ENCODE assay signal across 21 cellular contexts in genomic region chr19:3161453-3161852, GRCh38. TPM values are rescaled to one million over a fixed set of nuclear protein-coding genes. Genes with fewer than 3 reads are reported as not detected.
DNase-seq lines count a peak whose midpoint lies in the region; ATAC-seq and TF ChIP-seq lines count a peak whose summit lies in the region.
"Had no signal": no experiment of that assay in that cellular context is flagged by ENCODE, and none has a peak within 500 bp of the region (broad histone marks: within the 10 kb centered on the region; RNA-seq: fewer than 3 reads in every experiment).

No MANE protein-coding gene starts in this region.

- peaks cover 60% of the 10 kb centered on the region for H3K4me1 Mint-ChIP-seq in activated T-helper 1 cell treated with anti-CD3 and anti-CD28 coated beads, Interleukin-12 subunit alpha, Interleukin-12 subunit beta, Interleukin-2, Interleukin-4 antibody, amounts not matched to agents 30 ng/mL and 10 ng/mL and 1 ng/mL, durations not matched to agents 14 hours and 24 hours and 36 hours (ENCODE audit: low read depth)
- peaks cover 4% of the 10 kb centered on the region for H3K4me1 Mint-ChIP-seq in osteocyte (ENCODE audit: unreplicated experiment)
- H3K4me1 Mint-ChIP-seq: neural progenitor cell had no signal

- peaks cover 8% of the 10 kb centered on the region for H3K9me3 Mint-ChIP-seq in activated T-helper 1 cell treated with anti-CD3 and anti-CD28 coated beads, Interleukin-12 subunit alpha, Interleukin-12 subunit beta, Interleukin-2, Interleukin-4 antibody, amounts not matched to agents 30 ng/mL and 10 ng/mL and 1 ng/mL, durations not matched to agents 14 hours and 24 hours and 36 hours
- H3K9me3 Mint-ChIP-seq in osteocyte (ENCODE audit: unreplicated experiment): peaks cover 5% of the 10 kb centered on the region
- H3K9me3 Mint-ChIP-seq: neural progenitor cell had no signal

- H3K4me3 ChIP-seq in foreskin fibroblast (ENCODE audit: low read depth in 1 of 2, low read length in 2 of 2): no peak overlapping the region
- H3K4me3 ChIP-seq: neural progenitor cell, sigmoid colon, SJCRH30, tibial nerve had no signal

- no peak overlapping the region for H3K4me3 Mint-ChIP-seq in activated T-helper 1 cell treated with anti-CD3 and anti-CD28 coated beads, Interleukin-12 subunit alpha, Interleukin-12 subunit beta, Interleukin-2, Interleukin-4 antibody, amounts not matched to agents 30 ng/mL and 10 ng/mL and 1 ng/mL, durations not matched to agents 14 hours and 24 hours and 36 hours
- H3K4me3 Mint-ChIP-seq in osteocyte (ENCODE audit: unreplicated experiment): no peak overlapping the region
- H3K4me3 Mint-ChIP-seq: activated naive CD4-positive, alpha-beta T cell treated with anti-CD3 and anti-CD28 coated beads, Interleukin-2, amount 50 U/mL, for 24 hours; brain; immature natural killer cell; neural progenitor cell had no signal

- H3K36me3 Mint-ChIP-seq in activated T-helper 1 cell treated with anti-CD3 and anti-CD28 coated beads, Interleukin-12 subunit alpha, Interleukin-12 subunit beta, Interleukin-2, Interleukin-4 antibody, amounts not matched to agents 30 ng/mL and 10 ng/mL and 1 ng/mL, durations not matched to agents 14 hours and 24 hours and 36 hours (ENCODE audit: low read depth): peaks cover 70% of the 10 kb centered on the region
- no peaks in the 10 kb centered on the region for H3K36me3 Mint-ChIP-seq in osteocyte (ENCODE audit: unreplicated experiment)
- H3K36me3 Mint-ChIP-seq: activated naive CD4-positive, alpha-beta T cell treated with anti-CD3 and anti-CD28 coated beads, Interleukin-2, amount 50 U/mL, for 24 hours; brain; immature natural killer cell; neural progenitor cell had no signal

- H3K27me3 Mint-ChIP-seq in activated T-helper 1 cell treated with anti-CD3 and anti-CD28 coated beads, Interleukin-12 subunit alpha, Interleukin-12 subunit beta, Interleukin-2, Interleukin-4 antibody, amounts not matched to agents 30 ng/mL and 10 ng/mL and 1 ng/mL, durations not matched to agents 14 hours and 24 hours and 36 hours (ENCODE audit: insufficient read depth): no peaks in the 10 kb centered on the region
- no peaks in the 10 kb centered on the region for H3K27me3 Mint-ChIP-seq in osteocyte (ENCODE audit: unreplicated experiment)
- H3K27me3 Mint-ChIP-seq: activated naive CD4-positive, alpha-beta T cell treated with anti-CD3 and anti-CD28 coated beads, Interleukin-2, amount 50 U/mL, for 24 hours had no signal

- TF ChIP-seq CTCF in foreskin fibroblast (IDR thresholded peaks at IDR 0.05; ENCODE audit: low read depth, low read length) (no peak), osteocyte (IDR thresholded peaks at IDR 0.05) (no peak)

- intact Hi-C loops in activated T-helper 1 cell treated with anti-CD3 and anti-CD28 coated beads, Interleukin-12 subunit alpha, Interleukin-12 subunit beta, Interleukin-2, Interleukin-4 antibody, amounts not matched to agents 30 ng/mL and 10 ng/mL and 1 ng/mL, durations not matched to agents 14 hours and 24 hours and 36 hours (cut with micrococcal nuclease): loop anchor here (5.0 kb wide), 1 partner anchor 209 kb away; no protein-coding TSS in a partner anchor

- ATAC-seq in HG03108 (IDR thresholded peaks at IDR 0.05; ENCODE audit: unreplicated experiment): no peak

- H3K27ac Mint-ChIP-seq in activated T-helper 1 cell treated with anti-CD3 and anti-CD28 coated beads, Interleukin-12 subunit alpha, Interleukin-12 subunit beta, Interleukin-2, Interleukin-4 antibody, amounts not matched to agents 30 ng/mL and 10 ng/mL and 1 ng/mL, durations not matched to agents 14 hours and 24 hours and 36 hours: peak overlapping the region; percentile 82
- no peak overlapping the region for H3K27ac Mint-ChIP-seq in osteocyte (ENCODE audit: unreplicated experiment)
- H3K27ac Mint-ChIP-seq: activated naive CD4-positive, alpha-beta T cell treated with anti-CD3 and anti-CD28 coated beads, Interleukin-2, amount 50 U/mL, for 24 hours; brain; neural progenitor cell had no signal

- DNase-seq in AG08395 (ENCODE audit: low spot score): peak; percentile 49
- peak; percentile 73 for DNase-seq in ELR (ENCODE audit: low read depth)
- DNase-seq in activated T-helper 1 cell treated with anti-CD3 and anti-CD28 coated beads, Interleukin-12 subunit alpha, Interleukin-12 subunit beta, Interleukin-2, Interleukin-4 antibody, amounts not matched to agents 30 ng/mL and 10 ng/mL and 1 ng/mL, durations not matched to agents 14 hours and 24 hours and 36 hours (ENCODE audit: low spot score): no peak
- peak; percentile 50 to 75 for DNase-seq in foreskin fibroblast
- DNase-seq in HuH-7.5 (ENCODE audit: low spot score): no peak
- DNase-seq in osteocyte (ENCODE audit: extremely low spot score, unreplicated experiment): no peak
- DNase-seq in activated gamma-delta T cell treated with Interleukin-2 at 50 U/mL for 16 hours: no peak
- DNase-seq: BE2C; DMS53; effector memory CD4-positive, alpha-beta T cell; immature natural killer cell; NCI-H146; sigmoid colon; SJCRH30; stimulated activated CD4-positive, alpha-beta T cell treated with anti-CD3 and anti-CD28 coated beads, Interleukin-4, amount 100 ng/mL, for 4 hours had no signal

RNA-seq across cellular contexts. Expression of gene S1PR4, which starts 17.1 kb away (rescaled TPM):
- 44.3 and 45.3 TPM in 2 replicates for total RNA-seq in activated T-helper 1 cell treated with anti-CD3 and anti-CD28 coated beads, Interleukin-12 subunit alpha, Interleukin-12 subunit beta, Interleukin-2, Interleukin-4 antibody, amounts not matched to agents 30 ng/mL and 10 ng/mL and 1 ng/mL, durations not matched to agents 14 hours and 24 hours and 36 hours
- not detected in 2 replicates for total RNA-seq in osteocyte
- total RNA-seq: H1, SJCRH30 had no signal

RNA-seq across cellular contexts. Expression of gene NCLN, which starts 24.3 kb away (rescaled TPM):
- total RNA-seq in activated T-helper 1 cell treated with anti-CD3 and anti-CD28 coated beads, Interleukin-12 subunit alpha, Interleukin-12 subunit beta, Interleukin-2, Interleukin-4 antibody, amounts not matched to agents 30 ng/mL and 10 ng/mL and 1 ng/mL, durations not matched to agents 14 hours and 24 hours and 36 hours: 112 and 118 TPM in 2 replicates
- total RNA-seq in osteocyte: 60.6 and 61.9 TPM in 2 replicates

RNA-seq across cellular contexts. Expression of gene GNA15, which starts 25.6 kb away (rescaled TPM):
- total RNA-seq in activated T-helper 1 cell treated with anti-CD3 and anti-CD28 coated beads, Interleukin-12 subunit alpha, Interleukin-12 subunit beta, Interleukin-2, Interleukin-4 antibody, amounts not matched to agents 30 ng/mL and 10 ng/mL and 1 ng/mL, durations not matched to agents 14 hours and 24 hours and 36 hours: 103 and 109 TPM in 2 replicates
- not detected in 2 replicates for total RNA-seq in osteocyte

Comparison
In these comparisons a context has a peak if more than half of its experiments do, and no peak if none do; other contexts are left out.
1. DNase-seq: peak in AG08395 (single experiment), ELR (single experiment) and foreskin fibroblast (2 of 2); none in activated T-helper 1 cell treated with anti-CD3 and anti-CD28 coated beads, Interleukin-12 subunit alpha, Interleukin-12 subunit beta, Interleukin-2, Interleukin-4 antibody, amounts not matched to agents 30 ng/mL and 10 ng/mL and 1 ng/mL, durations not matched to agents 14 hours and 24 hours and 36 hours (single experiment), HuH-7.5 (single experiment), osteocyte (single experiment) and activated gamma-delta T cell treated with Interleukin-2 at 50 U/mL for 16 hours (single experiment).
2. RNA of gene S1PR4, which starts 17.1 kb away (total RNA-seq): 44.3 to 45.3 TPM in activated T-helper 1 cell treated with anti-CD3 and anti-CD28 coated beads, Interleukin-12 subunit alpha, Interleukin-12 subunit beta, Interleukin-2, Interleukin-4 antibody, amounts not matched to agents 30 ng/mL and 10 ng/mL and 1 ng/mL, durations not matched to agents 14 hours and 24 hours and 36 hours; not detected in osteocyte; every median in the first group is over 10 times any median in the second.
3. RNA of gene GNA15, which starts 25.6 kb away (total RNA-seq): 103 to 109 TPM in activated T-helper 1 cell treated with anti-CD3 and anti-CD28 coated beads, Interleukin-12 subunit alpha, Interleukin-12 subunit beta, Interleukin-2, Interleukin-4 antibody, amounts not matched to agents 30 ng/mL and 10 ng/mL and 1 ng/mL, durations not matched to agents 14 hours and 24 hours and 36 hours; not detected in osteocyte; every median in the first group is over 10 times any median in the second.